In genomic region chr10:48391994-48392393, GRCh38 we compare ENCODE assay signal across 22 cellular contexts.
DNase-seq lines count a peak whose midpoint lies in the region; ATAC-seq, FAIRE-seq and TF ChIP-seq lines count a peak whose summit lies in the region.
"Had no signal": no experiment of that assay in that cellular context is flagged by ENCODE, and none has a peak within 500 bp of the region (broad histone marks: within the 10 kb centered on the region; RNA-seq: fewer than 3 reads in every experiment).

No MANE protein-coding gene starts in this region.

- peak overlapping the region; percentile 52; the same call in 1 of the 2 replicates for H2BK20ac ChIP-seq in IMR-90 (ENCODE audit: low read depth, low read length)

- TF ChIP-seq POLR2A in IMR-90 (IDR thresholded peaks at IDR 0.05; ENCODE audit: low read depth, low read length) (no peak), GM12892 (IDR thresholded peaks at IDR 0.05; ENCODE audit: low read depth, low read length) (no peak)

- peak overlapping the region; percentile 64; the same call in 1 of the 2 replicates for H2BK120ac ChIP-seq in IMR-90 (ENCODE audit: low read depth, low read length)

- no peaks in the 10 kb centered on the region for H3K9me3 ChIP-seq in IMR-90 (ENCODE audit: control insufficient read depth, insufficient read depth, low read length)
- no peaks in the 10 kb centered on the region for H3K9me3 ChIP-seq in left lung
- no peaks in the 10 kb centered on the region for H3K9me3 ChIP-seq in upper lobe of right lung
- H3K9me3 ChIP-seq: MG63 had no signal

- intact Hi-C loops in IMR-90 (cut with micrococcal nuclease) (no loop called here), left lung (cut with DNase I) (no loop called here), upper lobe of right lung (cut with DNase I) (no loop called here)

- no peak overlapping the region for H3K23ac ChIP-seq in IMR-90 (ENCODE audit: low read depth, low read length)

- H4K91ac ChIP-seq in IMR-90 (ENCODE audit: insufficient read depth, low read depth, low read length) = peak overlapping the region; percentile 4; the same call in 1 of the 2 replicates

- no peak overlapping the region for H2AFZ ChIP-seq in IMR-90 (replicated peaks; ENCODE audit: low read length, poor library complexity)
- H2AFZ ChIP-seq: GM23338 had no signal

- H3K79me1 ChIP-seq in IMR-90 (ENCODE audit: low read depth in 1 of 2, low read length in 2 of 2) = peaks cover 13 to 36% of the 10 kb centered on the region in 2 experiments

- H3K9me1 ChIP-seq in IMR-90 (ENCODE audit: insufficient read depth, low read length) = peaks cover 11% of the 10 kb centered on the region

- no peak for FAIRE-seq in GM12892 (lab: Jason Lieb, UNC)
- FAIRE-seq: HepG2, K562 had no signal

- H3K4ac ChIP-seq in IMR-90 (ENCODE audit: low read depth, low read length) = peak overlapping the region; percentile 1

- H3K36me3 ChIP-seq in IMR-90 (ENCODE audit: control insufficient read depth, insufficient read depth, low read length) (no peaks in the 10 kb centered on the region), left lung (no peaks in the 10 kb centered on the region), upper lobe of right lung (no peaks in the 10 kb centered on the region)
- H3K36me3 ChIP-seq: MG63 had no signal

- peak overlapping the region; percentile 30; the same call in 1 of the 2 replicates for H2AK5ac ChIP-seq in IMR-90 (ENCODE audit: low read depth, low read length)

- H3K4me2 ChIP-seq in IMR-90 (ENCODE audit: low read depth, low read length) = no peak overlapping the region
- H3K4me2 ChIP-seq: GM23338 had no signal

- DNase-seq in NCI-H82 (lab: John Stamatoyannopoulos, UW) = peak; percentile 24
- DNase-seq in NCI-H82 treated with DMSO at 0.1 percent for 48 hours (lab: John Stamatoyannopoulos, UW; ENCODE audit: unreplicated experiment) = no peak
- DNase-seq in IMR-90 = no peak
- DNase-seq in left lung = no peak
- DNase-seq in upper lobe of right lung = no peak
- no peak for DNase-seq in GM12892 (ENCODE audit: insufficient read length)
- no peak for DNase-seq in GM10248 (ENCODE audit: extremely low spot score)
- DNase-seq: DMS153, DND-41, H9, MG63, NCI-H1105 treated with DMSO at 0.1 percent for 48 hours, NCI-H2029, NCI-H446, NCI-H524 treated with DMSO at 0.1 percent for 48 hours, NCI-H774, SHP77 treated with DMSO at 0.1 percent for 48 hours had no signal

- dilution Hi-C loops in IMR-90 (cut with HindIII; ENCODE audit: low sequenced_read_pairs, unreplicated experiment) = no loop called here

- H3K14ac ChIP-seq in IMR-90 (replicated peaks; ENCODE audit: low read depth, low read length) = peak overlapping the region; percentile 46; the same call in 1 of the 2 replicates

- CTCF ChIA-PET in IMR-90 (lab: Yijun Ruan, JAX) = no interaction called here
- CTCF ChIA-PET in GM10248 (lab: Yijun Ruan, JAX) = interaction anchor here (1.0 to 1.7 kb wide), 4 partner anchors 9 to 117 kb away, joined by 3 to 4 read pairs (median 4); no protein-coding TSS in a partner anchor

- WGBS in IMR-90 (ENCODE audit: extremely low coverage in 2 of 2, insufficient read length in 1 of 2), 2 experiments = no CpG with 5 or more reads among the region's 3 CpGs

- H3K56ac ChIP-seq in IMR-90 (ENCODE audit: extremely low read depth, insufficient read depth, low read length) = no peak overlapping the region

- no peak overlapping the region for H3K18ac ChIP-seq in IMR-90 (ENCODE audit: low read depth, low read length)

- in situ Hi-C loops in IMR-90 (cut with MboI; ENCODE audit: low sequenced_read_pairs) = no loop called here

- POLR2A ChIA-PET in IMR-90 (lab: Charles Lee; ENCODE audit: unreplicated experiment) (no interaction called here), GM10248 (lab: Yijun Ruan, JAX) (no interaction called here)

- TF ChIP-seq CTCF in IMR-90 (conservative IDR thresholded peaks at IDR 0.05; ENCODE audit: low read depth, low read length) (no peak), left lung (IDR thresholded peaks at IDR 0.05) (no peak), upper lobe of right lung (IDR thresholded peaks at IDR 0.05) (no peak), GM10248 (IDR thresholded peaks at IDR 0.05; ENCODE audit: control extremely low read depth, extremely low read depth, low read depth, missing control alignments) (no peak)

- H4K8ac ChIP-seq in IMR-90 (ENCODE audit: low read depth in 2 of 2, low read length in 2 of 2) = no peak overlapping the region

- no peak overlapping the region for H4K5ac ChIP-seq in IMR-90 (ENCODE audit: low read depth, low read length)

- no peak overlapping the region for H3K4me3 ChIP-seq in IMR-90 (ENCODE audit: insufficient read depth, low read depth, low read length)
- no peak overlapping the region for H3K4me3 ChIP-seq in left lung
- H3K4me3 ChIP-seq in upper lobe of right lung = no peak overlapping the region
- H3K4me3 ChIP-seq: GM23338, K562, MG63 had no signal

- peaks cover 14% of the 10 kb centered on the region; the same call in 1 of the 2 replicates for H4K20me1 ChIP-seq in IMR-90 (ENCODE audit: insufficient read depth, low read length)

- H3K4me1 ChIP-seq in IMR-90 (ENCODE audit: control insufficient read depth, insufficient read depth, low read length) (peaks cover 7% of the 10 kb centered on the region), left lung (peaks cover 0 to 10% of the 10 kb centered on the region in 2 donors), upper lobe of right lung (peaks cover 18% of the 10 kb centered on the region)

- H2BK15ac ChIP-seq in IMR-90 (ENCODE audit: low read depth, low read length) = peak overlapping the region; percentile 19; the same call in 1 of the 3 replicates

- H2BK5ac ChIP-seq in IMR-90 (ENCODE audit: low read depth, low read length, poor library complexity, severe bottlenecking) = no peak overlapping the region

- no peak overlapping the region for H2AK9ac ChIP-seq in IMR-90 (replicated peaks; ENCODE audit: low read depth, low read length, poor library complexity)

- no TSS peak for BruUV-seq in IMR-90 (replicated peaks; lab: Mats Ljungman, UMichigan)

- no peak overlapping the region for H3K27ac ChIP-seq in IMR-90 (ENCODE audit: insufficient read depth, low read length)
- no peak overlapping the region for H3K27ac ChIP-seq in left lung
- H3K27ac ChIP-seq in upper lobe of right lung = no peak overlapping the region
- H3K27ac ChIP-seq: 22Rv1, RWPE1 had no signal

- ATAC-seq in IMR-90 (ENCODE audit: low read depth) (no peak), left lung (peak; percentile 41), upper lobe of right lung (peak; percentile 70)
- ATAC-seq: GM23338, HepG2 had no signal

- TF ChIP-seq RAD21 in IMR-90 (IDR thresholded peaks at IDR 0.05; ENCODE audit: low read length) = no peak

- no peaks in the 10 kb centered on the region for H3K27me3 ChIP-seq in IMR-90 (ENCODE audit: control insufficient read depth, insufficient read depth, low read length)
- no peaks in the 10 kb centered on the region for H3K27me3 ChIP-seq in left lung
- no peaks in the 10 kb centered on the region for H3K27me3 ChIP-seq in upper lobe of right lung
- H3K27me3 ChIP-seq: MG63 had no signal

- no peak overlapping the region for H3K9ac ChIP-seq in IMR-90 (ENCODE audit: low read depth, low read length)

TF ChIP-seq in IMR-90, 13 proteins besides CTCF, POLR2A, EP300 and RAD21:
- no peak for TF ChIP-seq MAZ (IDR thresholded peaks at IDR 0.05; ENCODE audit: borderline replicate concordance, low read depth, low read length)
- no peak for TF ChIP-seq MAFK (IDR thresholded peaks at IDR 0.05; ENCODE audit: low read depth, low read length)
- TF ChIP-seq MXI1 (IDR thresholded peaks at IDR 0.05; ENCODE audit: borderline replicate concordance, low read depth, low read length) = no peak
- no peak for TF ChIP-seq ELK1 (IDR thresholded peaks at IDR 0.05; ENCODE audit: borderline replicate concordance, low read depth, low read length)
- no peak for TF ChIP-seq SMC3 (IDR thresholded peaks at IDR 0.05; ENCODE audit: low read depth, low read length)
- no peak for TF ChIP-seq RFX5 (IDR thresholded peaks at IDR 0.05; ENCODE audit: low read depth, low read length)
- no peak for TF ChIP-seq FOS (IDR thresholded peaks at IDR 0.05; ENCODE audit: low read depth, low read length)
- no peak for TF ChIP-seq USF2 (IDR thresholded peaks at IDR 0.05; ENCODE audit: low read depth, low read length)
- TF ChIP-seq NFE2L2 (IDR thresholded peaks at IDR 0.05; ENCODE audit: low read depth, low read length) = no peak
- no peak for TF ChIP-seq RCOR1 (IDR thresholded peaks at IDR 0.05; ENCODE audit: insufficient replicate concordance, low read length)
- no peak for TF ChIP-seq CHD1 (IDR thresholded peaks at IDR 0.05; ENCODE audit: low read depth, low read length)
- TF ChIP-seq BHLHE40 (IDR thresholded peaks at IDR 0.05; ENCODE audit: low read depth, low read length) = no peak
- TF ChIP-seq CEBPB (IDR thresholded peaks at IDR 0.05; ENCODE audit: low read depth, low read length) = no peak
